In the genomic region with DNA sequence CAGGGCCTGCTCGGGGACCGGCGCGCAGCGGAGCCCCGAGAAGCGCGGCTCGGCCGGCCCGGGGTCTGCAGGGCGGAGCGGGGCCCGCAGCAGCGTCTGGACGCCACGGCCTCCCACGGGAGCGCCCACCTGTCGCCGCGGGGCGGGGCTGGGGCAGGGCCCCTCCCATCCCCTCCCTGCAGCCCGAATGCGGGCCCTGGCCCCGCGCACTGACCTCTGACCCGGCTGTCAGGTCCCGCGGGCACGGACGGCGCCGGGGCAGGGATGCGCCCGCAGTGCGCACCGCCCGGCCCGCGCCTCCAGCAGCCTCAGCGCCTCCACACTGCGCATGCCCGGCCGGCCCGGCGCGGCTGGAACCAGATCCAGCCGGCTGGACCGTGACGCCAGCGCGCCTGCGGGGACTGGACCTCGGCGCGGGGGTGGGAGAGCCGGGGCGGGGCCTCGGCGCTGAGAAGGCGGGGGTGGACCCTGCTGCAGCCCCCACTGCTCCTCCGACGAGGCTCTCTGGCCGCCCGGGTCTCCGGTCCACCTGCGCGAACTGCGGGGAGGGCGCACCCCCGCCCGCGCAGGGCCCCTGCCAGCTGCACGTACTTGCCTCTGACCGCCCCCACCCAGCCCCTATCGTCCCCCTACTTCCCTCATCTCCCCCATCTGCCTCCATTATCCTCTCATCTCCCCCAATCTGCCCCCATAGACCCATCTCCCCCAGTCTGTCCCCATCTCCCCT, we compare ENCODE assay signal across 8 cellular contexts. TPM values are rescaled to one million over a fixed set of nuclear protein-coding genes. Genes with fewer than 3 reads are reported as not detected.
DNase-seq lines count a peak whose midpoint lies in the region; ATAC-seq and TF ChIP-seq lines count a peak whose summit lies in the region.

No MANE protein-coding gene starts in this region.

- H3K4me1 ChIP-seq in HUES48 (ENCODE audit: control insufficient read depth, insufficient read depth, low read length) (no peaks in the 10 kb centered on the region), foreskin keratinocyte (no peaks in the 10 kb centered on the region), neural progenitor cell (peaks cover 8% of the 10 kb centered on the region)

- H4K20me1 ChIP-seq in neural progenitor cell (ENCODE audit: low read depth): peaks cover 44% of the 10 kb centered on the region

- peaks cover 21% of the 10 kb centered on the region for H3F3A ChIP-seq in neural progenitor cell (ENCODE audit: low read depth)

- DNase-seq in DMS 273 (lab: John Stamatoyannopoulos, UW; ENCODE audit: unreplicated experiment): peak; percentile 96
- peak; percentile 92 for DNase-seq in RKO (ENCODE audit: low spot score)
- DNase-seq in activated gamma-delta T cell treated with Interleukin-2 at 50 U/mL for 16 hours: peak; percentile 70
- DNase-seq in foreskin keratinocyte: peak; percentile 49 to 62
- DNase-seq in neural progenitor cell (ENCODE audit: low spot score): peak; percentile 94
- DNase-seq in stimulated activated naive CD8-positive, alpha-beta T cell treated with anti-CD3 and anti-CD28 coated beads, Interleukin-15, amount 100 ng/mL, for 72 hours: peak; percentile 76 to 87

- peak overlapping the region; percentile 54; the same call in 1 of the 2 replicates for H3K9ac ChIP-seq in HUES48 (ENCODE audit: low read depth, low read length)
- H3K9ac ChIP-seq in neural progenitor cell: peak overlapping the region; percentile 79

- peak; percentile 47 for ATAC-seq in GM21390 (IDR thresholded peaks at IDR 0.05; ENCODE audit: unreplicated experiment)
- peak; percentile 82 for ATAC-seq in foreskin keratinocyte
- peak; percentile 91 for ATAC-seq in stimulated activated naive CD8-positive, alpha-beta T cell treated with anti-CD3 and anti-CD28 coated beads, Interleukin-15, amount 100 ng/mL, for 72 hours

- no peak overlapping the region for H2AFZ ChIP-seq in neural progenitor cell (replicated peaks)

- TF ChIP-seq CTCF in foreskin keratinocyte (conservative IDR thresholded peaks at IDR 0.05) (no peak), neural progenitor cell (IDR thresholded peaks at IDR 0.05) (no peak)

- peaks cover 12% of the 10 kb centered on the region; the same call in 1 of the 2 replicates for H3K36me3 ChIP-seq in HUES48 (ENCODE audit: control insufficient read depth, insufficient read depth, low read length)
- H3K36me3 ChIP-seq in neural progenitor cell: no peaks in the 10 kb centered on the region

- H3K27me3 Mint-ChIP-seq in neural progenitor cell (ENCODE audit: insufficient read depth, low read depth): peaks cover 8% of the 10 kb centered on the region
- H3K27me3 Mint-ChIP-seq in stimulated activated naive CD8-positive, alpha-beta T cell treated with anti-CD3 and anti-CD28 coated beads, Interleukin-15, amount 100 ng/mL, for 72 hours: no peaks in the 10 kb centered on the region

- H3K27ac Mint-ChIP-seq in neural progenitor cell: no peak overlapping the region
- H3K27ac Mint-ChIP-seq in stimulated activated naive CD8-positive, alpha-beta T cell treated with anti-CD3 and anti-CD28 coated beads, Interleukin-15, amount 100 ng/mL, for 72 hours: peak overlapping the region; percentile 59 to 92

- no peaks in the 10 kb centered on the region for H3K9me3 Mint-ChIP-seq in neural progenitor cell
- no peaks in the 10 kb centered on the region for H3K9me3 Mint-ChIP-seq in stimulated activated naive CD8-positive, alpha-beta T cell treated with anti-CD3 and anti-CD28 coated beads, Interleukin-15, amount 100 ng/mL, for 72 hours

- peaks cover 48% of the 10 kb centered on the region for H3K79me2 ChIP-seq in neural progenitor cell (ENCODE audit: low read depth)

- peaks cover 46% of the 10 kb centered on the region for H3K4me1 Mint-ChIP-seq in neural progenitor cell
- H3K4me1 Mint-ChIP-seq in stimulated activated naive CD8-positive, alpha-beta T cell treated with anti-CD3 and anti-CD28 coated beads, Interleukin-15, amount 100 ng/mL, for 72 hours: peaks cover 58% of the 10 kb centered on the region

- H3K27ac ChIP-seq in HUES48 (ENCODE audit: low read depth, low read length) (peak overlapping the region; percentile 44), foreskin keratinocyte (peak overlapping the region; percentile 55), neural progenitor cell (peak overlapping the region; percentile 57)

- H3K4me3 Mint-ChIP-seq in neural progenitor cell: peak overlapping the region; percentile 81
- peak overlapping the region; percentile 75 to 82 for H3K4me3 Mint-ChIP-seq in stimulated activated naive CD8-positive, alpha-beta T cell treated with anti-CD3 and anti-CD28 coated beads, Interleukin-15, amount 100 ng/mL, for 72 hours

- H3K4me2 ChIP-seq in neural progenitor cell: peak overlapping the region; percentile 96

- H3K27me3 ChIP-seq in HUES48 (ENCODE audit: control insufficient read depth, insufficient read depth, low read length): no peaks in the 10 kb centered on the region
- H3K27me3 ChIP-seq in foreskin keratinocyte: no peaks in the 10 kb centered on the region
- H3K27me3 ChIP-seq in neural progenitor cell: no peaks in the 10 kb centered on the region

- no peaks in the 10 kb centered on the region for H3K9me3 ChIP-seq in HUES48 (ENCODE audit: control insufficient read depth, insufficient read depth, low read length)
- H3K9me3 ChIP-seq in neural progenitor cell (ENCODE audit: low read depth): no peaks in the 10 kb centered on the region

- H3K36me3 Mint-ChIP-seq in neural progenitor cell: peaks cover 12% of the 10 kb centered on the region

- H3K4me3 ChIP-seq in HUES48 (ENCODE audit: low read depth, low read length): peak overlapping the region; percentile 71
- H3K4me3 ChIP-seq in neural progenitor cell: peak overlapping the region; percentile 84

RNA-seq across cellular contexts. Expression of gene GPR146, which starts 16.1 kb away (rescaled TPM):
- total RNA-seq in foreskin keratinocyte (not detected in 2 replicates), neural progenitor cell (ENCODE audit: low replicate concordance) (0.79 and 3.5 TPM in 2 replicates)
- polyA plus RNA-seq in foreskin keratinocyte: not detected in 2 replicates

RNA-seq across cellular contexts. Expression of gene CYP2W1, which starts 45.2 kb away (rescaled TPM):
- total RNA-seq in foreskin keratinocyte: not detected in 2 replicates
- polyA plus RNA-seq in foreskin keratinocyte: not detected in 2 replicates
- total RNA-seq in neural progenitor cell (ENCODE audit: low replicate concordance): 0.06 TPM in 1 of 2 replicates, not detected in the other

RNA-seq across cellular contexts. Expression of gene COX19, which starts 52.9 kb away (rescaled TPM):
- total RNA-seq in foreskin keratinocyte: 5.9 and 6.0 TPM in 2 replicates
- 5.6 and 6.1 TPM in 2 replicates for polyA plus RNA-seq in foreskin keratinocyte
- total RNA-seq in neural progenitor cell (ENCODE audit: low replicate concordance): 15.1 and 17.9 TPM in 2 replicates

RNA-seq across cellular contexts. Expression of gene GPER1, which starts 59.7 kb away (rescaled TPM):
- 0.07 TPM in 1 of 2 replicates, not detected in the other for total RNA-seq in foreskin keratinocyte
- 0.03 and 0.07 TPM in 2 replicates for polyA plus RNA-seq in foreskin keratinocyte
- 1.2 and 1.3 TPM in 2 replicates for total RNA-seq in neural progenitor cell (ENCODE audit: low replicate concordance)

Comparison
In these comparisons a context has a peak if more than half of its experiments do, and no peak if none do; other contexts are left out.
1. Peak in every context shown above with its lines: DNase-seq, ATAC-seq, H3K4me3 ChIP-seq and H3K27ac ChIP-seq.